9 cellular contexts compared by ENCODE assay signal in the genomic region with DNA sequence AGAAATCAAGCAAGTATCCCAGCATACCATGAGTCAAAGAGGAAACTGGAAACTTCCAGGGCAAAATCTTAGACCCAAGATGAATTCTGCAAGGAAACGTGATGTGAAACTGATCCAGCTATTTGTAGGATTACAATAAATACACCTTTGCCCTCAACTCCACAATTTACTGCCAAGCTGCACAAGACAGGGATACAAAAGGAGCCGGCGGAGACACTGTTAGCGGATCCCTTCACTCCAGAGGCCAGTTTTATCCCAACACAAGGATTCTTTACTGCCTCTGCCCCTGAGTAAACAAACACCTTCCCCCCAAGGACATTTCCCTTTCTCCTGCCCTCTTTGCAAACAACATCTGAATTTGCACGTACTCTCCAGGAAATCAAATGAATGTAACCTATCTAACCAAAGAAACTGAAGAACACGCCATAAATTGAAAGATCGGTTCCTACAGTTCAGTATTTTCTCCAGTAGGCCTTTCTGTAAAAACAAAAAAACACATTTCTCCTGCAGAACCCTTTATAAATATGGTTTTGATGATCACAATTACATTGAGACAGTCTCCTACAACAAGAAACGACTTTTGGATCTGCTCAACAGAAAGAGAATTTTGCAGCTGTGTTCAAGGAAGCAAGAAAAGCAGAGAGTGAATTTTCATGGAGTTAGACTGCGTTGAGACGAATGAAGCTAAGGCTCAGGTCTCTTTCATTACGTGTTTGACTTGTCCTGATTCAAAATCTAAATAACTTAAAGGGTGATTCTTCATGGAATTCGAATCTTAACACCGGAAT. TPM values are rescaled to one million over a fixed set of nuclear protein-coding genes. Genes with fewer than 3 reads are reported as not detected.
A peak's percentile ranks its signal among the peaks of the same experiment; 100 is the strongest.
DNase-seq lines count a peak whose midpoint lies in the region; ATAC-seq and TF ChIP-seq lines count a peak whose summit lies in the region.
"Had no signal": no experiment of that assay in that cellular context is flagged by ENCODE, and none has a peak within 500 bp of the region (broad histone marks: within the 10 kb centered on the region; RNA-seq: fewer than 3 reads in every experiment).

No MANE protein-coding gene starts in this region.

- CTCF ChIA-PET in SK-N-SH (lab: Yijun Ruan, JAX), result interaction anchor here (0.6 to 6.6 kb wide), 17 partner anchors 10 to 552 kb away, joined by 3 to 82 read pairs (median 6); a partner anchor contains a TSS

- POLR2A ChIA-PET in SK-N-SH (lab: Yijun Ruan, JAX), result interaction anchor here (1.1 kb wide), 1 partner anchor 62 kb away, joined by 3 read pairs; a partner anchor contains a TSS

- ATAC-seq in SK-N-SH treated with all-trans-retinoic acid at 6 μM for 48 hours, result no peak

- H3K4me2 ChIP-seq in SK-N-SH, result peak overlapping the region; percentile 74; the same call in 1 of the 2 replicates

- TF ChIP-seq CTCF in SK-N-SH (IDR thresholded peaks at IDR 0.05) (no peak), endothelial cell (IDR thresholded peaks at IDR 0.05; ENCODE audit: unreplicated experiment) (no peak), progenitor cell of endocrine pancreas (IDR thresholded peaks at IDR 0.05; ENCODE audit: unreplicated experiment) (no peak)

- H3K36me3 Mint-ChIP-seq in endothelial cell (ENCODE audit: low read depth, unreplicated experiment) (peaks cover 23% of the 10 kb centered on the region), progenitor cell of endocrine pancreas (ENCODE audit: insufficient read depth) (peaks cover 17% of the 10 kb centered on the region)

- peaks cover 31% of the 10 kb centered on the region for H3K79me2 ChIP-seq in SK-N-SH (ENCODE audit: insufficient read depth)

- H2AFZ ChIP-seq in SK-N-SH (ENCODE audit: low read depth), result 0 out of 2 replicates have a peak overlapping the region, but pooled peaks have one; percentile 88

- no peak for TF ChIP-seq RAD21 in SK-N-SH (IDR thresholded peaks at IDR 0.05; ENCODE audit: low read length)

- no peak for TF ChIP-seq EP300 in SK-N-SH (IDR thresholded peaks at IDR 0.05; ENCODE audit: borderline replicate concordance in 1 of 2, low read depth in 1 of 2, low read length in 1 of 2)

- no peak overlapping the region for H3K4me3 ChIP-seq in SK-N-SH (ENCODE audit: low read depth in 2 of 2, low read length in 1 of 2)

- no peaks in the 10 kb centered on the region for H3K9me3 ChIP-seq in SK-N-SH

- peaks cover 44% of the 10 kb centered on the region for H3K4me1 Mint-ChIP-seq in endothelial cell (ENCODE audit: unreplicated experiment)
- peaks cover 53% of the 10 kb centered on the region for H3K4me1 Mint-ChIP-seq in progenitor cell of endocrine pancreas (ENCODE audit: low read depth)

- no peaks in the 10 kb centered on the region for H3K9me2 ChIP-seq in SK-N-SH

- peak overlapping the region; percentile 56 for H3K4me3 Mint-ChIP-seq in endothelial cell (ENCODE audit: unreplicated experiment)
- H3K4me3 Mint-ChIP-seq in progenitor cell of endocrine pancreas (ENCODE audit: low read depth), result peak overlapping the region; percentile 78

- peaks cover 5 to 20% of the 10 kb centered on the region in 2 experiments for H3K36me3 ChIP-seq in SK-N-SH (replicated peaks in 1 of 2; ENCODE audit: control insufficient read depth in 1 of 2, insufficient read depth in 2 of 2, low read length in 1 of 2)

- peaks cover 18% of the 10 kb centered on the region; the same call in 1 of the 2 replicates for H4K20me1 ChIP-seq in SK-N-SH (ENCODE audit: insufficient read depth)

- peaks cover 27% of the 10 kb centered on the region for H3K27me3 ChIP-seq in SK-N-SH (ENCODE audit: insufficient read depth)

- H3K9me3 Mint-ChIP-seq in endothelial cell (ENCODE audit: unreplicated experiment), result no peaks in the 10 kb centered on the region
- H3K9me3 Mint-ChIP-seq in progenitor cell of endocrine pancreas (ENCODE audit: low read depth), result no peaks in the 10 kb centered on the region

- H3F3A ChIP-seq in SK-N-SH (replicated peaks; ENCODE audit: insufficient read depth), result peaks cover 11% of the 10 kb centered on the region

- H3K27ac Mint-ChIP-seq in endothelial cell (ENCODE audit: unreplicated experiment) (peak overlapping the region; percentile 68), progenitor cell of endocrine pancreas (peak overlapping the region; percentile 96)

- no peak for DNase-seq in SK-N-SH
- peak; percentile 33 to 43 for DNase-seq in NCI-H526 (lab: John Stamatoyannopoulos, UW)
- DNase-seq in endothelial cell (ENCODE audit: low spot score), result no peak
- DNase-seq in progenitor cell of endocrine pancreas (ENCODE audit: low spot score, unreplicated experiment), result no peak
- no peak for DNase-seq in NCI-H1048 (lab: John Stamatoyannopoulos, UW)
- DNase-seq in GDM1 (lab: John Stamatoyannopoulos, UW), result no peak
- no peak for DNase-seq in ureter (ENCODE audit: low spot score)

- no peak overlapping the region for H3K27ac ChIP-seq in SK-N-SH (ENCODE audit: low read depth in 2 of 2, low read length in 1 of 2)

- H3K27me3 Mint-ChIP-seq in endothelial cell (ENCODE audit: unreplicated experiment) (peaks cover 15% of the 10 kb centered on the region), progenitor cell of endocrine pancreas (no peaks in the 10 kb centered on the region)

- 87% methylated on average over 13 of the region's 13 CpGs for WGBS in SK-N-SH (ENCODE audit: low lambda C conversion rate)

- no peak overlapping the region for H3K9ac ChIP-seq in SK-N-SH

- peaks cover 0 to 20% of the 10 kb centered on the region in 2 experiments; a peak in 3 of 4 replicates for H3K4me1 ChIP-seq in SK-N-SH (ENCODE audit: control insufficient read depth in 1 of 2, insufficient read depth in 2 of 2, low read depth in 1 of 2, low read length in 1 of 2)

TF ChIP-seq in SK-N-SH, 30 proteins besides CTCF, POLR2A, EP300 and RAD21:
- no peak for TF ChIP-seq JUND (IDR thresholded peaks at IDR 0.05)
- no peak for TF ChIP-seq YY1 (IDR thresholded peaks at IDR 0.05; ENCODE audit: low read depth)
- TF ChIP-seq, protein P1, sequence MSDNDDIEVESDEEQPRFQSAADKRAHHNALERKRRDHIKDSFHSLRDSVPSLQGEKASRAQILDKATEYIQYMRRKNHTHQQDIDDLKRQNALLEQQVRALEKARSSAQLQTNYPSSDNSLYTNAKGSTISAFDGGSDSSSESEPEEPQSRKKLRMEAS (IDR thresholded peaks at IDR 0.05; ENCODE audit: low read depth), result no peak
- TF ChIP-seq NRF1 (IDR thresholded peaks at IDR 0.05; ENCODE audit: low read depth, low read length), result no peak
- TF ChIP-seq GATA2 (CRISPR knock-in tag; IDR thresholded peaks at IDR 0.05), result no peak

TF ChIP-seq in SK-N-SH treated with all-trans-retinoic acid at 6 μM for 48 hours, 23 proteins besides CTCF, POLR2A, EP300 and RAD21 (continues in another document):
- TF ChIP-seq OSR1 (CRISPR knock-in tag; IDR thresholded peaks at IDR 0.05) (no peak), CSDC2 (CRISPR knock-in tag; IDR thresholded peaks at IDR 0.05) (no peak), ARNTL (CRISPR knock-in tag; IDR thresholded peaks at IDR 0.05; ENCODE audit: borderline replicate concordance, low read depth) (no peak), ZC3H10 (CRISPR knock-in tag; IDR thresholded peaks at IDR 0.05) (no peak), ZFP30 (CRISPR knock-in tag; IDR thresholded peaks at IDR 0.05) (no peak), GLIS3 (CRISPR knock-in tag; IDR thresholded peaks at IDR 0.05) (no peak), ESRRG (CRISPR knock-in tag; IDR thresholded peaks at IDR 0.05) (no peak)
- TF ChIP-seq, protein P2, sequence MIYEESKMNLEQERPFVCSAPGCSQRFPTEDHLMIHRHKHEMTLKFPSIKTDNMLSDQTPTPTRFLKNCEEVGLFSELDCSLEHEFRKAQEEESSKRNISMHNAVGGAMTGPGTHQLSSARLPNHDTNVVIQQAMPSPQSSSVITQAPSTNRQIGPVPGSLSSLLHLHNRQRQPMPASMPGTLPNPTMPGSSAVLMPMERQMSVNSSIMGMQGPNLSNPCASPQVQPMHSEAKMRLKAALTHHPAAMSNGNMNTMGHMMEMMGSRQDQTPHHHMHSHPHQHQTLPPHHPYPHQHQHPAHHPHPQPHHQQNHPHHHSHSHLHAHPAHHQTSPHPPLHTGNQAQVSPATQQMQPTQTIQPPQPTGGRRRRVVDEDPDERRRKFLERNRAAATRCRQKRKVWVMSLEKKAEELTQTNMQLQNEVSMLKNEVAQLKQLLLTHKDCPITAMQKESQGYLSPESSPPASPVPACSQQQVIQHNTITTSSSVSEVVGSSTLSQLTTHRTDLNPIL (CRISPR knock-in tag; IDR thresholded peaks at IDR 0.05; ENCODE audit: low read depth), result no peak
- TF ChIP-seq, protein P3, sequence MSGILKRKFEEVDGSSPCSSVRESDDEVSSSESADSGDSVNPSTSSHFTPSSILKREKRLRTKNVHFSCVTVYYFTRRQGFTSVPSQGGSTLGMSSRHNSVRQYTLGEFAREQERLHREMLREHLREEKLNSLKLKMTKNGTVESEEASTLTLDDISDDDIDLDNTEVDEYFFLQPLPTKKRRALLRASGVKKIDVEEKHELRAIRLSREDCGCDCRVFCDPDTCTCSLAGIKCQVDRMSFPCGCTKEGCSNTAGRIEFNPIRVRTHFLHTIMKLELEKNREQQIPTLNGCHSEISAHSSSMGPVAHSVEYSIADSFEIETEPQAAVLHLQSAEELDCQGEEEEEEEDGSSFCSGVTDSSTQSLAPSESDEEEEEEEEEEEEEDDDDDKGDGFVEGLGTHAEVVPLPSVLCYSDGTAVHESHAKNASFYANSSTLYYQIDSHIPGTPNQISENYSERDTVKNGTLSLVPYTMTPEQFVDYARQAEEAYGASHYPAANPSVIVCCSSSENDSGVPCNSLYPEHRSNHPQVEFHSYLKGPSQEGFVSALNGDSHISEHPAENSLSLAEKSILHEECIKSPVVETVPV (CRISPR knock-in tag; IDR thresholded peaks at IDR 0.05), result no peak

RNA-seq across cellular contexts. Expression of a gene that starts 1.4 kb away (rescaled TPM):
- 19.7 and 22.4 TPM in 2 replicates for polyA plus RNA-seq in SK-N-SH (2012; rRNA removed)
- polyA plus RNA-seq in SK-N-SH (2012; cell fraction: cytosol; rRNA removed), result 9.7 and 13.6 TPM in 2 replicates
- polyA plus RNA-seq in SK-N-SH (2012; cell fraction: nucleus; rRNA removed), result 42.0 and 52.6 TPM in 2 replicates
- total RNA-seq in endothelial cell (ENCODE audit: unreplicated experiment) (50.0 TPM), progenitor cell of endocrine pancreas (106 and 111 TPM in 2 replicates), ureter (3.8 TPM)

RNA-seq across cellular contexts. Expression of a gene that starts 20.3 kb away (rescaled TPM):
- 2.1 and 2.9 TPM in 2 replicates for polyA plus RNA-seq in SK-N-SH (2012; rRNA removed)
- polyA plus RNA-seq in SK-N-SH (2012; cell fraction: cytosol; rRNA removed), result 2.0 and 2.8 TPM in 2 replicates
- 6.1 and 6.5 TPM in 2 replicates for polyA plus RNA-seq in SK-N-SH (2012; cell fraction: nucleus; rRNA removed)
- total RNA-seq in endothelial cell (ENCODE audit: unreplicated experiment), result 3.3 TPM
- total RNA-seq in progenitor cell of endocrine pancreas, result 21.7 and 23.1 TPM in 2 replicates
- 6.5 TPM for total RNA-seq in ureter

RNA-seq across cellular contexts. Expression of a gene that starts 45.8 kb away (rescaled TPM):
- not detected in 2 replicates for polyA plus RNA-seq in SK-N-SH (2012; rRNA removed)
- polyA plus RNA-seq in SK-N-SH (2012; cell fraction: cytosol; rRNA removed), result not detected in 2 replicates
- not detected in 2 replicates for polyA plus RNA-seq in SK-N-SH (2012; cell fraction: nucleus; rRNA removed)
- total RNA-seq in endothelial cell (ENCODE audit: unreplicated experiment) (not detected), progenitor cell of endocrine pancreas (not detected in 2 replicates), ureter (0.18 TPM)
- polyA plus RNA-seq: esophagus had no signal

Comparison
In these comparisons a context has a peak if more than half of its experiments do, and no peak if none do; other contexts are left out.
1. DNase-seq: peak in NCI-H526 (2 of 2); none in SK-N-SH (single experiment), endothelial cell (single experiment), progenitor cell of endocrine pancreas (single experiment), NCI-H1048 (single experiment), GDM1 (single experiment) and ureter (single experiment).
2. RNA of a gene that starts 1.4 kb away (total RNA-seq): 106 to 111 TPM in progenitor cell of endocrine pancreas and 50.0 TPM in endothelial cell (single experiment); 3.8 TPM in ureter (single experiment); every median in the first group is over 10 times any median in the second.